Comparison of ENCODE assay signal across 8 cellular contexts in genomic region chr7:131027287-131027773, GRCh38.
A peak's percentile ranks its signal among the peaks of the same experiment; 100 is the strongest.
DNase-seq lines count a peak whose midpoint lies in the region; ATAC-seq and TF ChIP-seq lines count a peak whose summit lies in the region.

No MANE protein-coding gene starts in this region.

- in situ Hi-C loops in GM13976 (cut with MboI; ENCODE audit: low sequenced_read_pairs, unreplicated experiment): no loop called here

- H3K36me3 ChIP-seq in psoas muscle (ENCODE audit: insufficient read depth in 1 of 2, low read depth in 1 of 2): peaks cover 0 to 18% of the 10 kb centered on the region in 2 donors

- peaks cover 75% of the 10 kb centered on the region for H3K4me1 ChIP-seq in psoas muscle

- intact Hi-C loops in psoas muscle (cut with DNase I): no loop called here

- H3K27me3 ChIP-seq in psoas muscle (ENCODE audit: insufficient read depth in 3 of 3, low read length in 2 of 3): no peaks in the 10 kb centered on the region

- peak overlapping the region; percentile 27 for H3K4me3 ChIP-seq in psoas muscle

- peak overlapping the region; percentile 57 for H3K27ac ChIP-seq in epithelial cell of prostate
- H3K27ac ChIP-seq in psoas muscle: peak overlapping the region; percentile 39

- ATAC-seq in psoas muscle (peak; percentile 20 to 62 (median 54)), HG03159 (IDR thresholded peaks at IDR 0.05; ENCODE audit: unreplicated experiment) (no peak)

- peak; percentile 36 to 57 for DNase-seq in stimulated activated CD4-positive, alpha-beta T cell treated with anti-CD3 and anti-CD28 coated beads, Interleukin-2, amount 100 ng/mL, for 24 hours
- no peak for DNase-seq in stimulated activated CD4-positive, alpha-beta T cell treated with anti-CD3 and anti-CD28 coated beads, Interleukin-4, amount 100 ng/mL, for 4 hours
- DNase-seq in T1000 (lab: John Stamatoyannopoulos, UW) (peak; percentile 54), epithelial cell of prostate (ENCODE audit: low read depth, low spot score) (no peak), psoas muscle (peak; percentile 62 to 69), GM13976 (ENCODE audit: low spot score) (no peak), 8988T (no peak)

- no peak for TF ChIP-seq CTCF in psoas muscle (IDR thresholded peaks at IDR 0.05)
- no peak for TF ChIP-seq CTCF in GM13976 (IDR thresholded peaks at IDR 0.05; ENCODE audit: borderline replicate concordance, control extremely low read depth, extremely low read depth, insufficient read depth, missing control alignments)

- H3K9me3 ChIP-seq in psoas muscle: no peaks in the 10 kb centered on the region

- 46 to 71% (median 50%) methylated on average over 8 of the region's 8 CpGs for WGBS in psoas muscle, 3 donors

Comparison
In these comparisons a context has a peak if more than half of its experiments do, and no peak if none do; other contexts are left out.
1. DNase-seq: peak in stimulated activated CD4-positive, alpha-beta T cell treated with anti-CD3 and anti-CD28 coated beads, Interleukin-2, amount 100 ng/mL, for 24 hours (2 of 2), T1000 (single experiment) and psoas muscle (2 of 2); none in stimulated activated CD4-positive, alpha-beta T cell treated with anti-CD3 and anti-CD28 coated beads, Interleukin-4, amount 100 ng/mL, for 4 hours (0 of 2), epithelial cell of prostate (single experiment), GM13976 (single experiment) and 8988T (single experiment).